8 cellular contexts compared by ENCODE assay signal in genomic region chr17:11935734-11936406, GRCh38.
DNase-seq lines count a peak whose midpoint lies in the region; ATAC-seq and TF ChIP-seq lines count a peak whose summit lies in the region.

No MANE protein-coding gene starts in this region.

- ATAC-seq in GM18505 (IDR thresholded peaks at IDR 0.05; ENCODE audit: unreplicated experiment) (no peak), GM19452 (IDR thresholded peaks at IDR 0.05; ENCODE audit: unreplicated experiment) (no peak)

- H3K4me1 Mint-ChIP-seq in progenitor cell of endocrine pancreas (ENCODE audit: low read depth), result no peaks in the 10 kb centered on the region

- H3K9me3 ChIP-seq in SK-N-MC (ENCODE audit: low read depth, low read length), result no peaks in the 10 kb centered on the region

- peak overlapping the region; percentile 29 for H3K9ac ChIP-seq in SK-N-MC (ENCODE audit: insufficient read length)

- no peaks in the 10 kb centered on the region for H3K36me3 Mint-ChIP-seq in progenitor cell of endocrine pancreas (ENCODE audit: insufficient read depth)

- H3K27me3 Mint-ChIP-seq in progenitor cell of endocrine pancreas, result peaks cover 11% of the 10 kb centered on the region

- DNase-seq in EH (ENCODE audit: low read depth), result peak; percentile 22
- DNase-seq in HUDEP-2 (lab: John Stamatoyannopoulos, UW; ENCODE audit: unreplicated experiment in 76 of 76), result peak in 60 of 76 experiments; percentile 4 to 76 (median 54)
- DNase-seq in SK-N-MC (ENCODE audit: low read depth, low spot score), result peak; percentile 12
- peak; percentile 68 for DNase-seq in fibroblast of pulmonary artery (ENCODE audit: low read depth)
- peak; percentile 60 for DNase-seq in progenitor cell of endocrine pancreas (ENCODE audit: low spot score, unreplicated experiment)
- DNase-seq in NCI-H187 treated with DMSO at 0.1 percent for 48 hours (lab: John Stamatoyannopoulos, UW), result no peak

- H3K9me3 Mint-ChIP-seq in progenitor cell of endocrine pancreas (ENCODE audit: low read depth), result no peaks in the 10 kb centered on the region

- TF ChIP-seq CTCF in fibroblast of pulmonary artery (IDR thresholded peaks at IDR 0.05; ENCODE audit: low read length, missing control alignments) (peak; percentile 92), progenitor cell of endocrine pancreas (IDR thresholded peaks at IDR 0.05; ENCODE audit: unreplicated experiment) (peak; percentile 98)

- H3K4me3 ChIP-seq in SK-N-MC, result no peak overlapping the region
- no peak overlapping the region for H3K4me3 ChIP-seq in fibroblast of pulmonary artery (replicated peaks; ENCODE audit: low read depth, low read length)

- H3K4me3 Mint-ChIP-seq in progenitor cell of endocrine pancreas (ENCODE audit: low read depth), result no peak overlapping the region

- no peak overlapping the region for H3K27ac ChIP-seq in SK-N-MC

- H3K27ac Mint-ChIP-seq in progenitor cell of endocrine pancreas, result no peak overlapping the region

- no peak for TF ChIP-seq POLR2A in GM18505 (IDR thresholded peaks at IDR 0.05; ENCODE audit: borderline replicate concordance, extremely low read depth, insufficient read depth, insufficient read length)

- no peaks in the 10 kb centered on the region for H3K36me3 ChIP-seq in SK-N-MC (ENCODE audit: insufficient read depth, low read length)
